ENCODE assay signal across 11 cellular contexts in genomic region chr10:22438714-22439113, GRCh38.
DNase-seq lines count a peak whose midpoint lies in the region; ATAC-seq and TF ChIP-seq lines count a peak whose summit lies in the region.
"Had no signal": no experiment of that assay in that cellular context is flagged by ENCODE, and none has a peak within 500 bp of the region (broad histone marks: within the 10 kb centered on the region; RNA-seq: fewer than 3 reads in every experiment).

No MANE protein-coding gene starts in this region.

- DNase-seq in activated naive CD4-positive, alpha-beta T cell treated with anti-CD3 and anti-CD28 coated beads for 36 hours = no peak
- no peak for DNase-seq in activated naive CD4-positive, alpha-beta T cell (lab: John Stamatoyannopoulos, UW)
- no peak for DNase-seq in mesothelial cell of epicardium (ENCODE audit: low spot score in 2 of 2, unreplicated experiment in 2 of 2)
- DNase-seq in testis = no peak
- DNase-seq in NK-92 (lab: John Stamatoyannopoulos, UW; ENCODE audit: unreplicated experiment) = no peak
- no peak for DNase-seq in stimulated activated CD4-positive, alpha-beta T cell treated with anti-CD3 and anti-CD28 coated beads, Interleukin-2, amount 100 ng/mL, for 48 hours
- DNase-seq: amniotic stem cell, foreskin melanocyte, NCI-H446 treated with DMSO at 0.1 percent for 48 hours had no signal

- H3K27ac ChIP-seq in testis = peak overlapping the region; percentile 97 to 99

- ATAC-seq in activated T-helper 17 cell treated with anti-CD3 and anti-CD28 coated beads, Interleukin-2, amount 50 U/mL, for 72 hours (replicated peaks) = no peak
- ATAC-seq in GM19455 (IDR thresholded peaks at IDR 0.05; ENCODE audit: unreplicated experiment) = no peak

- WGBS in testis, 2 donors = 50 to 59% methylated on average over 4 of the region's 4 CpGs

- TF ChIP-seq CTCF in mesothelial cell of epicardium (IDR thresholded peaks at IDR 0.05; ENCODE audit: unreplicated experiment) (no peak), testis (IDR thresholded peaks at IDR 0.05) (no peak)

- no peaks in the 10 kb centered on the region for H3K36me3 ChIP-seq in testis (ENCODE audit: low read depth, missing control alignments)

- no peaks in the 10 kb centered on the region for H3K27me3 Mint-ChIP-seq in activated naive CD4-positive, alpha-beta T cell treated with anti-CD3 and anti-CD28 coated beads for 36 hours (ENCODE audit: low read depth)
- peaks cover 3% of the 10 kb centered on the region for H3K27me3 Mint-ChIP-seq in activated T-helper 17 cell treated with anti-CD3 and anti-CD28 coated beads, Interleukin-2, amount 50 U/mL, for 72 hours
- H3K27me3 Mint-ChIP-seq in mesothelial cell of epicardium (ENCODE audit: low read depth) = no peaks in the 10 kb centered on the region

- H3K9me3 ChIP-seq in testis = no peaks in the 10 kb centered on the region

- H3K27ac Mint-ChIP-seq in activated naive CD4-positive, alpha-beta T cell treated with anti-CD3 and anti-CD28 coated beads for 36 hours = no peak overlapping the region
- peak overlapping the region; percentile 92 for H3K27ac Mint-ChIP-seq in activated T-helper 17 cell treated with anti-CD3 and anti-CD28 coated beads, Interleukin-2, amount 50 U/mL, for 72 hours
- peak overlapping the region; percentile 98 for H3K27ac Mint-ChIP-seq in mesothelial cell of epicardium

- no peak for TF ChIP-seq POLR2A in testis (IDR thresholded peaks at IDR 0.05)

- H3K9me3 Mint-ChIP-seq in activated naive CD4-positive, alpha-beta T cell treated with anti-CD3 and anti-CD28 coated beads for 36 hours = no peaks in the 10 kb centered on the region
- H3K9me3 Mint-ChIP-seq in activated T-helper 17 cell treated with anti-CD3 and anti-CD28 coated beads, Interleukin-2, amount 50 U/mL, for 72 hours = no peaks in the 10 kb centered on the region
- H3K9me3 Mint-ChIP-seq in mesothelial cell of epicardium = no peaks in the 10 kb centered on the region

- H3K36me3 Mint-ChIP-seq in activated naive CD4-positive, alpha-beta T cell treated with anti-CD3 and anti-CD28 coated beads for 36 hours (ENCODE audit: low read depth) = no peaks in the 10 kb centered on the region
- no peaks in the 10 kb centered on the region for H3K36me3 Mint-ChIP-seq in activated T-helper 17 cell treated with anti-CD3 and anti-CD28 coated beads, Interleukin-2, amount 50 U/mL, for 72 hours (ENCODE audit: low read depth)
- no peaks in the 10 kb centered on the region for H3K36me3 Mint-ChIP-seq in mesothelial cell of epicardium

- peaks cover 11% of the 10 kb centered on the region for H3K4me1 ChIP-seq in testis

- no peak overlapping the region for H3K4me3 ChIP-seq in testis

- H3K27me3 ChIP-seq in testis = no peaks in the 10 kb centered on the region

- H3K4me3 Mint-ChIP-seq in activated naive CD4-positive, alpha-beta T cell treated with anti-CD3 and anti-CD28 coated beads for 36 hours = peak overlapping the region; percentile 84
- peak overlapping the region; percentile 90 for H3K4me3 Mint-ChIP-seq in activated T-helper 17 cell treated with anti-CD3 and anti-CD28 coated beads, Interleukin-2, amount 50 U/mL, for 72 hours
- H3K4me3 Mint-ChIP-seq in mesothelial cell of epicardium = peak overlapping the region; percentile 90

- CTCF ChIA-PET in activated naive CD4-positive, alpha-beta T cell treated with anti-CD3 and anti-CD28 coated beads for 36 hours (lab: Charles Lee) = interaction anchor here (0.7 kb wide), 2 partner anchors 37 to 126 kb away, joined by 3 to 4 read pairs; no protein-coding TSS in a partner anchor

- intact Hi-C loops in activated naive CD4-positive, alpha-beta T cell treated with anti-CD3 and anti-CD28 coated beads for 36 hours (cut with micrococcal nuclease) = loop anchor here (5.0 to 10.0 kb wide), 7 partner anchors 71 to 941 kb away; partner anchors contain the start of genes COMMD3 and PIP4K2A
- intact Hi-C loops in testis (cut with DNase I; ENCODE audit: low total_unique reads) = loop anchor here (10.0 kb wide), 1 partner anchor 94 kb away; the partner anchor contains the start of gene SPAG6

- peaks cover 33% of the 10 kb centered on the region for H3K4me1 Mint-ChIP-seq in activated naive CD4-positive, alpha-beta T cell treated with anti-CD3 and anti-CD28 coated beads for 36 hours (ENCODE audit: low read depth)
- peaks cover 29% of the 10 kb centered on the region for H3K4me1 Mint-ChIP-seq in activated T-helper 17 cell treated with anti-CD3 and anti-CD28 coated beads, Interleukin-2, amount 50 U/mL, for 72 hours
- H3K4me1 Mint-ChIP-seq in mesothelial cell of epicardium = peaks cover 81% of the 10 kb centered on the region
